ENCODE assay signal across 18 cellular contexts in genomic region chr10:68121020-68121743, GRCh38. TPM values are rescaled to one million over a fixed set of nuclear protein-coding genes. Genes with fewer than 3 reads are reported as not detected.
DNase-seq lines count a peak whose midpoint lies in the region; ATAC-seq, FAIRE-seq and TF ChIP-seq lines count a peak whose summit lies in the region.
"Had no signal": no experiment of that assay in that cellular context is flagged by ENCODE, and none has a peak within 500 bp of the region (broad histone marks: within the 10 kb centered on the region; RNA-seq: fewer than 3 reads in every experiment).

No MANE protein-coding gene starts in this region.

- H3K79me2 ChIP-seq in K562 (ENCODE audit: control insufficient read depth, insufficient read depth, low read length) = no peaks in the 10 kb centered on the region
- no peaks in the 10 kb centered on the region for H3K79me2 ChIP-seq in neural progenitor cell (ENCODE audit: low read depth)

- in situ Hi-C loops in K562 (cut with MboI) = no loop called here

- no peaks in the 10 kb centered on the region for H3K9me1 ChIP-seq in K562 (ENCODE audit: control insufficient read depth, insufficient read depth, low read length)

- H3K27ac ChIP-seq in right cardiac atrium (ENCODE audit: low read length) (no peak overlapping the region), K562 (ENCODE audit: extremely low read depth, low read depth, low read length) (no peak overlapping the region), neural progenitor cell (no peak overlapping the region), skeletal muscle tissue (ENCODE audit: low read depth, low read length) (peak overlapping the region; percentile 42), body of pancreas (no peak overlapping the region)

- H3F3A ChIP-seq in neural progenitor cell (ENCODE audit: low read depth) = no peaks in the 10 kb centered on the region

- H3K36me3 ChIP-seq in K562 (ENCODE audit: control insufficient read depth, insufficient read depth, low read length) (no peaks in the 10 kb centered on the region), neural progenitor cell (no peaks in the 10 kb centered on the region), skeletal muscle tissue (ENCODE audit: control insufficient read depth in 3 of 3, insufficient read depth in 3 of 3, low read length in 3 of 3) (peaks cover 2 to 8% (median 4%) of the 10 kb centered on the region in 3 donors), body of pancreas (replicated peaks in 1 of 2; ENCODE audit: insufficient read depth in 1 of 2, low read depth in 2 of 2) (no peaks in the 10 kb centered on the region)

- no peaks in the 10 kb centered on the region for H3K4me1 Mint-ChIP-seq in neural progenitor cell
- H3K4me1 Mint-ChIP-seq in T-cell = no peaks in the 10 kb centered on the region
- H3K4me1 Mint-ChIP-seq: CD8-positive, alpha-beta memory T cell had no signal

- no TSS peak for BruUV-seq in K562 (replicated peaks; lab: Mats Ljungman, UMichigan)

- DNase-seq in Right ventricle myocardium inferior (ENCODE audit: missing footprints) = no peak
- DNase-seq in right cardiac atrium = no peak
- DNase-seq in K562 (ENCODE audit: extremely low read depth in 1 of 4, low spot score in 3 of 4) = no peak
- no peak for DNase-seq in neural progenitor cell (ENCODE audit: low spot score)
- no peak for DNase-seq in T-cell
- DNase-seq in body of pancreas = no peak
- DNase-seq: 8988T; CD8-positive, alpha-beta memory T cell; DMS79 treated with DMSO at 0.1 percent for 48 hours; KG1; NCI-H146; NCI-H510A treated with DMSO at 0.1 percent for 48 hours; NCI-H82; PC-3 had no signal

- H4K20me1 ChIP-seq in K562 (replicated peaks; ENCODE audit: control insufficient read depth, insufficient read depth, low read length) = no peaks in the 10 kb centered on the region
- H4K20me1 ChIP-seq in neural progenitor cell (ENCODE audit: low read depth) = no peaks in the 10 kb centered on the region

- no peak for TF ChIP-seq EP300 in K562 (IDR thresholded peaks at IDR 0.05; ENCODE audit: low read length)

- no peaks in the 10 kb centered on the region for H3K4me1 ChIP-seq in right cardiac atrium (ENCODE audit: control insufficient read depth, insufficient read depth, low read length)
- H3K4me1 ChIP-seq in K562 (replicated peaks in 1 of 2; ENCODE audit: control insufficient read depth in 2 of 2, insufficient read depth in 2 of 2, low read length in 2 of 2) = no peaks in the 10 kb centered on the region
- H3K4me1 ChIP-seq in neural progenitor cell = no peaks in the 10 kb centered on the region
- peaks cover 37 to 44% (median 41%) of the 10 kb centered on the region in 3 donors for H3K4me1 ChIP-seq in skeletal muscle tissue (ENCODE audit: control insufficient read depth in 3 of 3, insufficient read depth in 3 of 3, low read length in 3 of 3)
- peaks cover 4% of the 10 kb centered on the region for H3K4me1 ChIP-seq in body of pancreas

- H3K4me3 ChIP-seq in right cardiac atrium (ENCODE audit: low read length) (no peak overlapping the region), K562 (no peak overlapping the region), neural progenitor cell (no peak overlapping the region), skeletal muscle tissue (ENCODE audit: low read length in 3 of 3) (peak overlapping the region in 2 of 3 donors; percentile 30 to 52), body of pancreas (no peak overlapping the region)

- POLR2A ChIA-PET in K562 (lab: Yijun Ruan, JAX) = interaction anchor here (0.6 to 1.5 kb wide), 6 partner anchors 9 to 414 kb away, joined by 3 to 6 read pairs (median 3); partner anchors contain the start of gene MYPN
- POLR2A ChIA-PET in T-cell (lab: Charles Lee) = no interaction called here

- TF ChIP-seq CTCF in K562 (IDR thresholded peaks at IDR 0.05 in 2 of 3, conservative IDR thresholded peaks at IDR 0.05 in 1 of 3; ENCODE audit: insufficient read depth in 2 of 3, low read depth in 1 of 3, low read length in 3 of 3) (no peak), neural progenitor cell (IDR thresholded peaks at IDR 0.05) (no peak), body of pancreas (IDR thresholded peaks at IDR 0.05) (no peak)

- no peak overlapping the region for H3K4me2 ChIP-seq in K562 (ENCODE audit: insufficient read depth, low read length)
- H3K4me2 ChIP-seq in neural progenitor cell = no peak overlapping the region

- H3K27ac Mint-ChIP-seq in neural progenitor cell = no peak overlapping the region
- H3K27ac Mint-ChIP-seq in T-cell = no peak overlapping the region
- H3K27ac Mint-ChIP-seq: CD8-positive, alpha-beta memory T cell had no signal

- TF ChIP-seq RAD21 in K562 (CRISPR knock-in tag; conservative IDR thresholded peaks at IDR 0.05 in 1 of 2, IDR thresholded peaks at IDR 0.05 in 1 of 2) = no peak

- WGBS in right cardiac atrium = 69% methylated on average over 15 of the region's 15 CpGs
- WGBS in K562 (ENCODE audit: insufficient coverage, low coverage, missing lambda C conversion rate) = 1% methylated on average over 15 of the region's 15 CpGs
- 89 to 90% methylated on average over 15 of the region's 15 CpGs for WGBS in body of pancreas, 2 donors

- H3K9me3 Mint-ChIP-seq in neural progenitor cell (no peaks in the 10 kb centered on the region), T-cell (no peaks in the 10 kb centered on the region)
- H3K9me3 Mint-ChIP-seq: CD8-positive, alpha-beta memory T cell had no signal

- intact Hi-C loops in Right ventricle myocardium inferior (cut with DNase I) (no loop called here), right cardiac atrium (cut with DNase I) (no loop called here), K562 (cut with micrococcal nuclease) (no loop called here), body of pancreas (cut with DNase I) (no loop called here)

- CTCF ChIA-PET in K562 (lab: Yijun Ruan, JAX; ENCODE audit: low intra/inter-chr PET ratio) (no interaction called here), T-cell (lab: Charles Lee) (interaction anchor here in 1 of 2 donors (0.6 kb wide), 1 partner anchor 253 kb away, joined by 7 read pairs; no protein-coding TSS in a partner anchor)

- H3K4me3 Mint-ChIP-seq in neural progenitor cell = no peak overlapping the region
- H3K4me3 Mint-ChIP-seq in T-cell = no peak overlapping the region
- H3K4me3 Mint-ChIP-seq: CD8-positive, alpha-beta memory T cell had no signal

- H3K27me3 Mint-ChIP-seq in neural progenitor cell (ENCODE audit: insufficient read depth, low read depth) (no peaks in the 10 kb centered on the region), T-cell (peaks cover 9 to 12% of the 10 kb centered on the region in 2 donors)

- H3K9me3 ChIP-seq in right cardiac atrium (ENCODE audit: control insufficient read depth, low read length) (no peaks in the 10 kb centered on the region), K562 (replicated peaks; ENCODE audit: control insufficient read depth, insufficient read depth, low read depth, low read length) (no peaks in the 10 kb centered on the region), neural progenitor cell (ENCODE audit: low read depth) (no peaks in the 10 kb centered on the region), skeletal muscle tissue (ENCODE audit: control insufficient read depth in 3 of 3, low read length in 3 of 3) (no peaks in the 10 kb centered on the region), body of pancreas (no peaks in the 10 kb centered on the region)

- H3K36me3 Mint-ChIP-seq in neural progenitor cell (no peaks in the 10 kb centered on the region), T-cell (no peaks in the 10 kb centered on the region)
- H3K36me3 Mint-ChIP-seq: CD8-positive, alpha-beta memory T cell had no signal

- FAIRE-seq in K562 (lab: Jason Lieb, UNC) = no peak
- FAIRE-seq: D721Med had no signal

- H3K9ac ChIP-seq in K562 (ENCODE audit: insufficient read depth in 1 of 2, low read depth in 2 of 2, low read length in 2 of 2) (no peak overlapping the region), neural progenitor cell (no peak overlapping the region), skeletal muscle tissue (ENCODE audit: low read depth in 1 of 3, low read length in 3 of 3) (peak overlapping the region in 1 of 3 donors; percentile 55)

- H3K27me3 ChIP-seq in right cardiac atrium (ENCODE audit: control insufficient read depth, insufficient read depth) (no peaks in the 10 kb centered on the region), K562 (ENCODE audit: control insufficient read depth in 2 of 2, insufficient read depth in 2 of 2, low read length in 2 of 2) (peaks cover 12 to 19% of the 10 kb centered on the region in 2 experiments; a peak in 4 of 5 replicates), neural progenitor cell (no peaks in the 10 kb centered on the region), skeletal muscle tissue (ENCODE audit: control insufficient read depth in 3 of 3, insufficient read depth in 3 of 3, low read length in 3 of 3) (no peaks in the 10 kb centered on the region), body of pancreas (no peaks in the 10 kb centered on the region)

- ATAC-seq in Right ventricle myocardium inferior = peak; percentile 42
- ATAC-seq in right cardiac atrium = no peak
- peak; percentile 66 for ATAC-seq in K562
- no peak for ATAC-seq in T-cell (replicated peaks in 1 of 4)
- ATAC-seq in GM19035 (IDR thresholded peaks at IDR 0.05; ENCODE audit: unreplicated experiment) = no peak
- ATAC-seq in body of pancreas = no peak
- ATAC-seq: PC-3 had no signal

- H2AFZ ChIP-seq in K562 (ENCODE audit: low read depth, low read length) = no peak overlapping the region
- H2AFZ ChIP-seq in neural progenitor cell (replicated peaks) = peak overlapping the region; percentile 4

- no peak for TF ChIP-seq POLR2A in K562 (conservative IDR thresholded peaks at IDR 0.05)
- TF ChIP-seq POLR2A in body of pancreas (IDR thresholded peaks at IDR 0.05) = no peak

RNA-seq across cellular contexts. Expression of gene MYPN, which starts 11.9 kb away (rescaled TPM):
- total RNA-seq in Right ventricle myocardium inferior (112 TPM), right cardiac atrium (100 to 1,000 TPM in 1 of 4 donors, 10 to 100 TPM in 3; 81.6 to 134 (median 84.8) TPM), K562 (2014; rRNA removed) (not detected in 2 replicates), K562 (2014; rRNA removed; fragmentation: Illumina TruSeq; extraction: Trizol) (not detected in 2 replicates), K562 (2015; rRNA removed; fragmentation: Illumina TruSeq; extraction: Trizol) (not detected in 2 replicates), K562 (2021) (not detected in 2 replicates), neural progenitor cell (ENCODE audit: low replicate concordance) (not detected in 2 replicates), skeletal muscle tissue (57.4 TPM), T-cell (not detected), body of pancreas (1 to 10 TPM in 1 of 2 donors, not detected in 1; 2.3 TPM)
- polyA plus RNA-seq in right cardiac atrium (27.2 TPM), K562 (2011; rRNA removed) (not detected in 2 replicates), K562 (2014; fragmentation: Illumina TruSeq; extraction: Trizol) (not detected in 2 replicates), K562 (2014; fragmentation: Nextera tagmentation; extraction: Ambion mirVana) (not detected), K562 (2014; rRNA removed) (not detected in 2 replicates)
- not detected in 2 replicates for total RNA-seq in K562 (2011; cell fraction: chromatin; rRNA removed; ENCODE audit: low replicate concordance)
- not detected in 2 replicates for total RNA-seq in K562 (2011; cell fraction: nucleolus; rRNA removed)
- not detected in 2 replicates for total RNA-seq in K562 (2011; cell fraction: nucleoplasm; rRNA removed)
- polyA plus RNA-seq in K562 (2011; cell fraction: cytosol; rRNA removed) = not detected in 2 replicates
- not detected in 2 replicates for polyA plus RNA-seq in K562 (2011; cell fraction: nucleus; rRNA removed)
- polyA plus RNA-seq in K562 (2012) = not detected in 2 replicates
- polyA minus RNA-seq in K562 (2011; rRNA and poly(A)+ RNA removed) = not detected in 2 replicates
- polyA minus RNA-seq in K562 (2011; cell fraction: cytosol; rRNA and poly(A)+ RNA removed) = 0.48 and 0.73 TPM in 2 replicates
- 0.11 TPM in 1 of 2 replicates, not detected in the other for polyA minus RNA-seq in K562 (2011; cell fraction: nucleus; rRNA and poly(A)+ RNA removed)
- total RNA-seq: CD8-positive, alpha-beta memory T cell; G401 had no signal
- polyA plus RNA-seq: CD8-positive, alpha-beta memory T cell had no signal

RNA-seq across cellular contexts. Expression of gene HERC4, which starts 46.1 kb away (rescaled TPM):
- total RNA-seq in Right ventricle myocardium inferior (25.5 TPM), right cardiac atrium (10 to 100 TPM; 33.2 to 37.0 (median 34.5) TPM), K562 (2014; rRNA removed) (15.8 and 17.5 TPM in 2 replicates), K562 (2014; rRNA removed; fragmentation: Illumina TruSeq; extraction: Trizol) (33.5 and 40.5 TPM in 2 replicates), K562 (2015; rRNA removed; fragmentation: Illumina TruSeq; extraction: Trizol) (27.1 and 30.6 TPM in 2 replicates), K562 (2021) (26.3 and 29.8 TPM in 2 replicates), neural progenitor cell (ENCODE audit: low replicate concordance) (52.1 and 74.2 TPM in 2 replicates), skeletal muscle tissue (64.7 TPM), T-cell (10 to 100 TPM; 63.0 to 81.6 (median 77.5) TPM), body of pancreas (10 to 100 TPM; 21.4 to 42.8 TPM)
- polyA plus RNA-seq in right cardiac atrium (14.0 TPM), K562 (2011; rRNA removed) (22.5 and 25.6 TPM in 2 replicates), K562 (2014; fragmentation: Illumina TruSeq; extraction: Trizol) (18.6 and 22.8 TPM in 2 replicates), K562 (2014; fragmentation: Nextera tagmentation; extraction: Ambion mirVana) (10 to 100 TPM; 12.5 to 17.4 TPM), K562 (2014; rRNA removed) (17.2 and 22.5 TPM in 2 replicates)
- total RNA-seq in K562 (2011; cell fraction: chromatin; rRNA removed; ENCODE audit: low replicate concordance) = 62.0 and 186 TPM in 2 replicates
- total RNA-seq in K562 (2011; cell fraction: nucleolus; rRNA removed) = 26.7 and 30.8 TPM in 2 replicates
- total RNA-seq in K562 (2011; cell fraction: nucleoplasm; rRNA removed) = 81.7 and 136 TPM in 2 replicates
- 3.8 and 9.3 TPM in 2 replicates for polyA plus RNA-seq in K562 (2011; cell fraction: cytosol; rRNA removed)
- 18.5 and 25.6 TPM in 2 replicates for polyA plus RNA-seq in K562 (2011; cell fraction: nucleus; rRNA removed)
- polyA plus RNA-seq in K562 (2012) = 20.8 and 24.5 TPM in 2 replicates
- polyA minus RNA-seq in K562 (2011; rRNA and poly(A)+ RNA removed) = 45.3 and 52.7 TPM in 2 replicates
- 11.3 and 14.3 TPM in 2 replicates for polyA minus RNA-seq in K562 (2011; cell fraction: cytosol; rRNA and poly(A)+ RNA removed)
- polyA minus RNA-seq in K562 (2011; cell fraction: nucleus; rRNA and poly(A)+ RNA removed) = 26.0 and 42.8 TPM in 2 replicates

Comparison
In these comparisons a context has a peak if more than half of its experiments do, and no peak if none do; other contexts are left out.
1. ATAC-seq: peak in Right ventricle myocardium inferior (single experiment) and K562 (single experiment); none in right cardiac atrium (0 of 2), T-cell (0 of 4), GM19035 (single experiment) and body of pancreas (single experiment).
2. H3K4me3 ChIP-seq: peak in skeletal muscle tissue (2 of 3); none in right cardiac atrium (single experiment), K562 (single experiment), neural progenitor cell (single experiment) and body of pancreas (0 of 2).
3. RNA of gene MYPN, which starts 11.9 kb away (total RNA-seq): 112 TPM in Right ventricle myocardium inferior (single experiment), 81.6 to 134 TPM in right cardiac atrium and 57.4 TPM in skeletal muscle tissue (single experiment); 2.3 TPM in body of pancreas, not detected in K562, not detected in neural progenitor cell and not detected in T-cell; every median in the first group is over 10 times any median in the second.